ENCODE assay signal across 24 cellular contexts in the genomic region with DNA sequence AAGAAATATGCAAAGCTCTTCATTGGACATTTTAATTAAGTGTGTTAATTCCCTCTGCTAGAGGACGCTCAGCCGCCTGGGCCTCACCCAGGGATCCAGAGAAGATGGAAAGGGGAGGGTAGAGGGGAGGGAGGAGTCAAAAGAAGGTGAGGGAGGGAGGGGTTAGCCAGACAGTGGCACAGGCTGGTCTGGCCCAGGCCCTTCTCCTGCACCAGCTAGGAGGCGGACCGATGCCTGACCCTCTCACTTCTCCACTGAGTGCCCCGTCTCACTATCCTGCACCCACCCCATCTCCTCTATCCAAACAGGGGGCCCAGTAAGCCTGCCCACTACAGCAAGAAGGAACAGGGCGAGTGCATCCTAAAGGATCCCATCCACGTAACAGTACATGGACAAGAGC.
"Had no signal": no experiment of that assay in that cellular context is flagged by ENCODE, and none has a peak within 500 bp of the region (broad histone marks: within the 10 kb centered on the region; RNA-seq: fewer than 3 reads in every experiment).

No MANE protein-coding gene starts in this region.

- ATAC-seq: mucosa of descending colon; natural killer cell treated with Interleukin-12 subunit alpha and Interleukin-12 subunit beta and Interleukin-15 and Interleukin-18, amount 100 ng/mL, for 72 hours; sciatic nerve; stimulated activated naive CD8-positive, alpha-beta T cell treated with anti-CD3 and anti-CD28 coated beads, Interleukin-15, amount 100 ng/mL, for 72 hours had no signal

- H3K36me3 ChIP-seq: ovary, prostate gland, right atrium auricular region, thyroid gland had no signal

- H3K4me3 ChIP-seq: dorsolateral prefrontal cortex, lung, mucosa of descending colon, ovary, prostate gland, right atrium auricular region, smooth muscle cell, thyroid gland had no signal

- H3K4me3 Mint-ChIP-seq: immature natural killer cell; memory B cell; mesothelial cell of epicardium; naive B cell; natural killer cell treated with Interleukin-12 subunit alpha and Interleukin-12 subunit beta and Interleukin-15 and Interleukin-18, amount 100 ng/mL, for 72 hours; stimulated activated naive CD8-positive, alpha-beta T cell treated with anti-CD3 and anti-CD28 coated beads, Interleukin-15, amount 100 ng/mL, for 72 hours had no signal

- H3K27ac Mint-ChIP-seq: immature natural killer cell; memory B cell; mesothelial cell of epicardium; natural killer cell treated with Interleukin-12 subunit alpha and Interleukin-12 subunit beta and Interleukin-15 and Interleukin-18, amount 100 ng/mL, for 72 hours; stimulated activated naive CD8-positive, alpha-beta T cell treated with anti-CD3 and anti-CD28 coated beads, Interleukin-15, amount 100 ng/mL, for 72 hours had no signal

- H3K9me3 Mint-ChIP-seq: natural killer cell treated with Interleukin-12 subunit alpha and Interleukin-12 subunit beta and Interleukin-15 and Interleukin-18, amount 100 ng/mL, for 72 hours had no signal

- H3K36me3 Mint-ChIP-seq: immature natural killer cell, memory B cell had no signal

- H3K4me2 ChIP-seq: smooth muscle cell had no signal

- H3K9me3 ChIP-seq: mucosa of descending colon, ovary, prostate gland, right atrium auricular region, thyroid gland had no signal

- H3K4me1 ChIP-seq: prostate gland, thyroid gland had no signal

- H3K27ac ChIP-seq: ovary, prostate gland, right atrium auricular region, thyroid gland had no signal

- DNase-seq: effector CD4-positive, alpha-beta T cell; hypothalamus; immature natural killer cell; islet precursor cell; mucosa of descending colon; naive B cell; occipital lobe; ovary; stimulated activated CD4-positive, alpha-beta T cell treated with anti-CD3 and anti-CD28 coated beads, Interleukin-12 subunit alpha, Interleukin-12 subunit beta, amount 100 ng/mL, for 4 hours; stimulated activated CD4-positive, alpha-beta T cell treated with anti-CD3 and anti-CD28 coated beads, Interleukin-1b, Interleukin-23, amount 100 ng/mL, for 48 hours; stimulated activated CD4-positive, alpha-beta T cell treated with anti-CD3 and anti-CD28 coated beads, Interleukin-4, amount 100 ng/mL, for 1 hour; stimulated activated CD8-positive, alpha-beta memory T cell treated with anti-CD3 and anti-CD28 coated beads, Interleukin-4, amount 100 ng/mL, for 48 hours; stimulated activated naive CD4-positive, alpha-beta T cell; stimulated activated naive CD8-positive, alpha-beta T cell treated with anti-CD3 and anti-CD28 coated beads, Interleukin-15, amount 100 ng/mL, for 72 hours; thyroid gland had no signal

- H3K4me1 Mint-ChIP-seq: immature natural killer cell; memory B cell; mesothelial cell of epicardium; stimulated activated naive CD8-positive, alpha-beta T cell treated with anti-CD3 and anti-CD28 coated beads, Interleukin-15, amount 100 ng/mL, for 72 hours had no signal

- H3K27me3 ChIP-seq: dorsolateral prefrontal cortex, ovary, right atrium auricular region, thyroid gland had no signal
